9 cellular contexts compared by ENCODE assay signal in the genomic region with DNA sequence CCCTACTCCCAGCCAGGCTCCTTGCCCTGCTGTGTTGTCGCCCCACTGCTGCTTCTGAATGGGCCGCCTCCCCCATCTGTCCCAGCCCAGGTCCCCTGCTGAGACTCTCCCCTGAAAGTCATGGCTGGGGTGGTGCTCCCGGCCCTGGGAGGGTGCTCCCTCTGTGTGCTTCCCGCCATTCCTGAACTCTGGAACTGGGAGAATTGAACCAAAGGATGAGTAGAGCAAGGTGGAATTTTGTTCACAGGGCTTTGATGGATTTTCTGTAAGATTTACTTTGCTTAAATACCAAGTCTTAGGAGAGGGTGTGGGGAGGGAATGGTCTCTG. TPM values are rescaled to one million over a fixed set of nuclear protein-coding genes. Genes with fewer than 3 reads are reported as not detected.
DNase-seq lines count a peak whose midpoint lies in the region; ATAC-seq lines count a peak whose summit lies in the region.
"Had no signal": no experiment of that assay in that cellular context is flagged by ENCODE, and none has a peak within 500 bp of the region (broad histone marks: within the 10 kb centered on the region; RNA-seq: fewer than 3 reads in every experiment).

No MANE protein-coding gene starts in this region.

- H3K9me3 Mint-ChIP-seq in activated CD4-positive, alpha-beta memory T cell treated with anti-CD3 and anti-CD28 coated beads for 36 hours: no peaks in the 10 kb centered on the region
- H3K9me3 Mint-ChIP-seq in immature natural killer cell: no peaks in the 10 kb centered on the region
- H3K9me3 Mint-ChIP-seq in stimulated activated naive CD8-positive, alpha-beta T cell treated with anti-CD3 and anti-CD28 coated beads, Interleukin-15, amount 100 ng/mL, for 72 hours: no peaks in the 10 kb centered on the region

- CTCF ChIA-PET in activated CD4-positive, alpha-beta memory T cell treated with anti-CD3 and anti-CD28 coated beads for 36 hours (lab: Charles Lee): no interaction called here

- DNase-seq in activated CD4-positive, alpha-beta memory T cell treated with anti-CD3 and anti-CD28 coated beads for 36 hours: no peak
- DNase-seq in immature natural killer cell (no peak), C1 segment of cervical spinal cord (lab: John Stamatoyannopoulos, UW) (no peak), SJCRH30 (no peak), NCI-H226 (no peak)
- no peak for DNase-seq in stimulated activated naive CD8-positive, alpha-beta T cell treated with anti-CD3 and anti-CD28 coated beads, Interleukin-15, amount 100 ng/mL, for 72 hours
- no peak for DNase-seq in stimulated activated CD4-positive, alpha-beta T cell treated with anti-CD3 and anti-CD28 coated beads, Interleukin-1b, Interleukin-23, amount 100 ng/mL, for 48 hours
- DNase-seq: SHP77 had no signal

- peak; percentile 4 for ATAC-seq in GM21390 (IDR thresholded peaks at IDR 0.05; ENCODE audit: unreplicated experiment)
- no peak for ATAC-seq in stimulated activated naive CD8-positive, alpha-beta T cell treated with anti-CD3 and anti-CD28 coated beads, Interleukin-15, amount 100 ng/mL, for 72 hours

- H3K27ac Mint-ChIP-seq in activated CD4-positive, alpha-beta memory T cell treated with anti-CD3 and anti-CD28 coated beads for 36 hours: peak overlapping the region; percentile 93
- H3K27ac Mint-ChIP-seq in immature natural killer cell: peak overlapping the region; percentile 93 to 99 (median 98)
- peak overlapping the region; percentile 92 to 97 for H3K27ac Mint-ChIP-seq in stimulated activated naive CD8-positive, alpha-beta T cell treated with anti-CD3 and anti-CD28 coated beads, Interleukin-15, amount 100 ng/mL, for 72 hours

- peaks cover 22% of the 10 kb centered on the region for H3K36me3 Mint-ChIP-seq in activated CD4-positive, alpha-beta memory T cell treated with anti-CD3 and anti-CD28 coated beads for 36 hours
- H3K36me3 Mint-ChIP-seq in immature natural killer cell: peaks cover 25 to 30% (median 27%) of the 10 kb centered on the region in 3 donors

- H3K4me3 Mint-ChIP-seq in activated CD4-positive, alpha-beta memory T cell treated with anti-CD3 and anti-CD28 coated beads for 36 hours: peak overlapping the region; percentile 93
- peak overlapping the region; percentile 94 to 97 (median 96) for H3K4me3 Mint-ChIP-seq in immature natural killer cell
- peak overlapping the region; percentile 96 to 98 for H3K4me3 Mint-ChIP-seq in stimulated activated naive CD8-positive, alpha-beta T cell treated with anti-CD3 and anti-CD28 coated beads, Interleukin-15, amount 100 ng/mL, for 72 hours

- intact Hi-C loops in activated CD4-positive, alpha-beta memory T cell treated with anti-CD3 and anti-CD28 coated beads for 36 hours (cut with micrococcal nuclease): no loop called here

- no peaks in the 10 kb centered on the region for H3K9me3 ChIP-seq in SJCRH30 (replicated peaks)

- H3K4me1 Mint-ChIP-seq in activated CD4-positive, alpha-beta memory T cell treated with anti-CD3 and anti-CD28 coated beads for 36 hours (ENCODE audit: low read depth): peaks cover 43% of the 10 kb centered on the region
- H3K4me1 Mint-ChIP-seq in immature natural killer cell: peaks cover 64 to 66% of the 10 kb centered on the region in 2 donors
- peaks cover 60% of the 10 kb centered on the region for H3K4me1 Mint-ChIP-seq in stimulated activated naive CD8-positive, alpha-beta T cell treated with anti-CD3 and anti-CD28 coated beads, Interleukin-15, amount 100 ng/mL, for 72 hours

- H3K4me3 ChIP-seq in SJCRH30: no peak overlapping the region

- H3K27me3 ChIP-seq in SJCRH30: peaks cover 3% of the 10 kb centered on the region; the same call in 1 of the 2 replicates

- no peaks in the 10 kb centered on the region for H3K36me3 ChIP-seq in SJCRH30

- H3K27me3 Mint-ChIP-seq in activated CD4-positive, alpha-beta memory T cell treated with anti-CD3 and anti-CD28 coated beads for 36 hours: no peaks in the 10 kb centered on the region
- peaks cover 12 to 33% (median 27%) of the 10 kb centered on the region in 3 donors for H3K27me3 Mint-ChIP-seq in immature natural killer cell (ENCODE audit: low read depth in 3 of 3)
- no peaks in the 10 kb centered on the region for H3K27me3 Mint-ChIP-seq in stimulated activated naive CD8-positive, alpha-beta T cell treated with anti-CD3 and anti-CD28 coated beads, Interleukin-15, amount 100 ng/mL, for 72 hours

- no peak overlapping the region for H3K27ac ChIP-seq in SJCRH30

- POLR2A ChIA-PET in activated CD4-positive, alpha-beta memory T cell treated with anti-CD3 and anti-CD28 coated beads for 36 hours (lab: Charles Lee): interaction anchor here (1.0 to 1.3 kb wide), 3 partner anchors 22 to 38 kb away, joined by 3 to 4 read pairs (median 3); no protein-coding TSS in a partner anchor

- no peaks in the 10 kb centered on the region for H3K4me1 ChIP-seq in SJCRH30

RNA-seq across cellular contexts. Expression of a gene that starts 0.4 kb away (rescaled TPM):
- total RNA-seq in activated CD4-positive, alpha-beta memory T cell treated with anti-CD3 and anti-CD28 coated beads for 36 hours: 100 to 1,000 TPM; 106 to 108 TPM
- polyA plus RNA-seq in immature natural killer cell: 100 to 1,000 TPM; 494 to 885 (median 545) TPM
- total RNA-seq in SJCRH30 (2014; rRNA removed; shearing (Covaris generic)): not detected in 2 replicates

RNA-seq across cellular contexts. Expression of a gene that starts 19.6 kb away (rescaled TPM):
- total RNA-seq in activated CD4-positive, alpha-beta memory T cell treated with anti-CD3 and anti-CD28 coated beads for 36 hours: 10 to 100 TPM; 23.6 to 25.3 TPM
- 10 to 100 TPM; 16.7 to 22.2 (median 21.7) TPM for polyA plus RNA-seq in immature natural killer cell
- total RNA-seq in SJCRH30 (2014; rRNA removed; shearing (Covaris generic)): not detected in 2 replicates

RNA-seq across cellular contexts. Expression of a gene that starts 36.8 kb away (rescaled TPM):
- 10 to 100 TPM; 33.4 to 34.9 TPM for total RNA-seq in activated CD4-positive, alpha-beta memory T cell treated with anti-CD3 and anti-CD28 coated beads for 36 hours
- polyA plus RNA-seq in immature natural killer cell: 10 to 100 TPM in 2 of 3 donors, 1 to 10 TPM in 1; 9.0 to 43.0 (median 16.8) TPM
- not detected in 2 replicates for total RNA-seq in SJCRH30 (2014; rRNA removed; shearing (Covaris generic))

RNA-seq across cellular contexts. Expression of a gene that starts 56.5 kb away (rescaled TPM):
- 10 to 100 TPM; 54.1 to 54.5 TPM for total RNA-seq in activated CD4-positive, alpha-beta memory T cell treated with anti-CD3 and anti-CD28 coated beads for 36 hours
- 10 to 100 TPM in 2 of 3 donors, 1 to 10 TPM in 1; 3.9 to 25.3 (median 15.4) TPM for polyA plus RNA-seq in immature natural killer cell
- total RNA-seq in SJCRH30 (2014; rRNA removed; shearing (Covaris generic)): not detected in 2 replicates

Comparison
In these comparisons a context has a peak if more than half of its experiments do, and no peak if none do; other contexts are left out.
1. RNA of a gene that starts 0.4 kb away (total RNA-seq): 106 to 108 TPM in activated CD4-positive, alpha-beta memory T cell treated with anti-CD3 and anti-CD28 coated beads for 36 hours; not detected in SJCRH30; every median in the first group is over 100 times any median in the second.
2. RNA of a gene that starts 19.6 kb away (total RNA-seq): 23.6 to 25.3 TPM in activated CD4-positive, alpha-beta memory T cell treated with anti-CD3 and anti-CD28 coated beads for 36 hours; not detected in SJCRH30; every median in the first group is over 10 times any median in the second.
3. RNA of a gene that starts 36.8 kb away (total RNA-seq): 33.4 to 34.9 TPM in activated CD4-positive, alpha-beta memory T cell treated with anti-CD3 and anti-CD28 coated beads for 36 hours; not detected in SJCRH30; every median in the first group is over 10 times any median in the second.
4. Peak in every context shown above with its lines, with median percentiles within 50 percentile points of each other: H3K27ac Mint-ChIP-seq and H3K4me3 Mint-ChIP-seq.